In the genomic region with DNA sequence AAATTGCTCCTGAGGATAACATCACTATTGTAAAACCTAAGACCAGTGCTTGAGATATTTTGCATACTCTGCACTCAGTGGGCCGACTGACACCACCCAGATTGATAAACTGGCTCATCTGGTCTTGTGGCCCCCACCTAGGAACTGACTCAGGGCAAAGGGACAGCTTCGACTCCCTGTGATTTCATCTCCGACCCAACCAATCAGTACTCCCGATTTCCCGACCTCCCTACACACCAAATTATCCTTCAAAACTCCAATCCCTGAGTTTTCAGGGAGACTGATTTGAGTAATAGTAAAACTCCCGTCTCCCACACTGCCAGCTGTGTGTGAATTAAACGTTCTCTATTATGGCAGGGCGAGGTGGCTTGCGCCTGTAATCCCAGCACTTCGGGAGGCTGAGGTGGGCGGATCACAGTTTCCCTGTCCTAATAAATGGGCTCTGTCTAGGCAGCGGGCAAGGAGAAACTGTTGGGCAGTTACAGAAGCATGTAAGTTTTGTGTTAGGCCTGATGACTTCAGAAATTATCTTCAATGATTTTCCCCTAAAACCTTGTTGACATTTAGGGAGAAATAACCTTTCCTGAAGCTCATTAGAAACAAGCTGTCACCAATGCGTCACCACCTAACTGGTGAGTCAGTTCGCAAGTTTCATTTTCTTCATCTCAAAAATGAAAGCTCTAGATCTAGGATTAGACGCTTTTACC, we compare ENCODE assay signal across 8 cellular contexts. TPM values are rescaled to one million over a fixed set of nuclear protein-coding genes. Genes with fewer than 3 reads are reported as not detected.
A peak's percentile ranks its signal among the peaks of the same experiment; 100 is the strongest.
DNase-seq lines count a peak whose midpoint lies in the region; ATAC-seq, FAIRE-seq and TF ChIP-seq lines count a peak whose summit lies in the region.

No MANE protein-coding gene starts in this region.

- ATAC-seq in lower lobe of right lung, result no peak
- ATAC-seq in pancreas, result no peak
- no peak for ATAC-seq in GM18861 (IDR thresholded peaks at IDR 0.05; ENCODE audit: unreplicated experiment)

- no peak for TF ChIP-seq CTCF in lower lobe of right lung (IDR thresholded peaks at IDR 0.05)
- TF ChIP-seq CTCF in tibial nerve (IDR thresholded peaks at IDR 0.05), result no peak
- no peak for TF ChIP-seq CTCF in pancreas (IDR thresholded peaks at IDR 0.05)

- no peak for FAIRE-seq in pancreas (lab: Jason Lieb, UNC)

- H3K27ac ChIP-seq in lower lobe of right lung, result peak overlapping the region; percentile 100
- peak overlapping the region; percentile 97 to 100 (median 100) for H3K27ac ChIP-seq in tibial nerve
- H3K27ac ChIP-seq in pancreas, result peak overlapping the region in 2 of 4 donors; percentile 97 to 98

- H3K9me3 ChIP-seq in lower lobe of right lung (no peaks in the 10 kb centered on the region), tibial nerve (no peaks in the 10 kb centered on the region), pancreas (no peaks in the 10 kb centered on the region)

- WGBS in tibial nerve, 2 donors, result 64 to 67% methylated on average over 15 of the region's 15 CpGs
- WGBS in pancreas, 2 donors, result 64 to 72% methylated on average over 15 of the region's 15 CpGs

- H3K4me1 ChIP-seq in lower lobe of right lung (peaks cover 69% of the 10 kb centered on the region), tibial nerve (peaks cover 0 to 67% (median 46%) of the 10 kb centered on the region in 4 donors), pancreas (peaks cover 17 to 33% (median 29%) of the 10 kb centered on the region in 3 donors)

- DNase-seq in CD1c-positive myeloid dendritic cell (ENCODE audit: extremely low spot score) (peak; percentile 94), LHCN-M2 (ENCODE audit: low read depth) (peak; percentile 76), astrocyte of the hippocampus (ENCODE audit: low read depth, low spot score) (peak; percentile 67), lower lobe of right lung (no peak), tibial nerve (ENCODE audit: low spot score in 2 of 2) (no peak), pancreas (no peak), inferior parietal cortex (ENCODE audit: extremely low spot score) (no peak)

- H3K36me3 ChIP-seq in lower lobe of right lung, result no peaks in the 10 kb centered on the region
- no peaks in the 10 kb centered on the region for H3K36me3 ChIP-seq in tibial nerve
- no peaks in the 10 kb centered on the region for H3K36me3 ChIP-seq in pancreas

- intact Hi-C loops in lower lobe of right lung (cut with DNase I), result no loop called here
- intact Hi-C loops in pancreas (cut with DNase I), result no loop called here

- TF ChIP-seq POLR2A in tibial nerve (IDR thresholded peaks at IDR 0.05), result no peak

- TF ChIP-seq EP300 in tibial nerve (IDR thresholded peaks at IDR 0.05), result peak in 1 of 2 donors; percentile 12

- H3K27me3 ChIP-seq in lower lobe of right lung (ENCODE audit: low read depth) (no peaks in the 10 kb centered on the region), tibial nerve (no peaks in the 10 kb centered on the region), pancreas (no peaks in the 10 kb centered on the region)

- H3K4me3 ChIP-seq in lower lobe of right lung (no peak overlapping the region), tibial nerve (no peak overlapping the region), pancreas (no peak overlapping the region)

RNA-seq across cellular contexts. Expression of a gene that starts 5.3 kb away (rescaled TPM):
- total RNA-seq in LHCN-M2 (2014; rRNA removed) (1,439 and 1,479 TPM in 2 replicates), lower lobe of right lung (977 TPM), tibial nerve (1,000 to 10,000 TPM; 1,276 to 1,840 (median 1,378) TPM), pancreas (100 to 1,000 TPM; 353 to 495 (median 423) TPM)
- 1,556 TPM for polyA plus RNA-seq in LHCN-M2 (2012)
- polyA plus RNA-seq in pancreas, result 100 to 1,000 TPM; 528 to 605 TPM

RNA-seq across cellular contexts. Expression of a gene that starts 56.1 kb away (rescaled TPM):
- total RNA-seq in LHCN-M2 (2014; rRNA removed) (3.3 and 7.3 TPM in 2 replicates), lower lobe of right lung (24.0 TPM), tibial nerve (10 to 100 TPM; 15.3 to 55.3 (median 29.7) TPM), pancreas (10 to 100 TPM in 2 of 6 donors, 1 to 10 TPM in 4; 4.7 to 14.3 (median 8.4) TPM)
- polyA plus RNA-seq in LHCN-M2 (2012), result 6.8 TPM
- 10 to 100 TPM; 11.7 to 14.7 TPM for polyA plus RNA-seq in pancreas

Comparison
In these comparisons a context has a peak if more than half of its experiments do, and no peak if none do; other contexts are left out.
1. DNase-seq: peak in CD1c-positive myeloid dendritic cell (single experiment), LHCN-M2 (single experiment) and astrocyte of the hippocampus (single experiment); none in lower lobe of right lung (single experiment), tibial nerve (0 of 2), pancreas (0 of 6) and inferior parietal cortex (single experiment).